1 cellular context compared by ENCODE assay signal in the genomic region with DNA sequence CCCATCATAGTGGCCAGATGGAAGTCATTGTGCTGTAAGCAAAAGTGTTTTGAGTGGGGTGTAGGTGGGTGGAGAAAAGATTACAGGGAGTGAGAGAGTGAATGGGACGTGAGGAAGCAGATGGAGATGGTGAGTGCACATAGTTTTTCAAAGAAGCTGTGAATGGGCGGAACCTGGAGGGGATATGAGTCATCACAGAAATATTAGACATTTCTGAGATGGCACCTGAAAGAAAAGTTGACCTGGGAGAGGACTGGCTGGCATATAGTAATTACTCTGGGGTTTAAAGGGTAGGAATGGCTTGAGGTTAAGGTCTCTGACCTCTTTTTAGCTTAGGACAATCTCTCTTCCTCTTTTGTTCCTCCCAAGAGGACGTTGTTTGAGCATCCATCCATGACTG.
TF ChIP-seq lines count a peak whose summit lies in the region.

No MANE protein-coding gene starts in this region.

TF ChIP-seq in IMR-90, 13 proteins besides CTCF, POLR2A, EP300 and RAD21 (continued from another document):
- TF ChIP-seq, protein P1, sequence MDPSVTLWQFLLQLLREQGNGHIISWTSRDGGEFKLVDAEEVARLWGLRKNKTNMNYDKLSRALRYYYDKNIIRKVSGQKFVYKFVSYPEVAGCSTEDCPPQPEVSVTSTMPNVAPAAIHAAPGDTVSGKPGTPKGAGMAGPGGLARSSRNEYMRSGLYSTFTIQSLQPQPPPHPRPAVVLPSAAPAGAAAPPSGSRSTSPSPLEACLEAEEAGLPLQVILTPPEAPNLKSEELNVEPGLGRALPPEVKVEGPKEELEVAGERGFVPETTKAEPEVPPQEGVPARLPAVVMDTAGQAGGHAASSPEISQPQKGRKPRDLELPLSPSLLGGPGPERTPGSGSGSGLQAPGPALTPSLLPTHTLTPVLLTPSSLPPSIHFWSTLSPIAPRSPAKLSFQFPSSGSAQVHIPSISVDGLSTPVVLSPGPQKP (IDR thresholded peaks at IDR 0.05; ENCODE audit: borderline replicate concordance, low read depth, low read length), result no peak
- TF ChIP-seq CHD1 (IDR thresholded peaks at IDR 0.05; ENCODE audit: low read depth, low read length), result no peak
- TF ChIP-seq MAFK (IDR thresholded peaks at IDR 0.05; ENCODE audit: low read depth, low read length), result no peak
- TF ChIP-seq FOS (IDR thresholded peaks at IDR 0.05; ENCODE audit: low read depth, low read length), result no peak
- TF ChIP-seq RFX5 (IDR thresholded peaks at IDR 0.05; ENCODE audit: low read depth, low read length), result no peak
